ENCODE assay signal across 22 cellular contexts in genomic region chr4:110624016-110624770, GRCh38. TPM values are rescaled to one million over a fixed set of nuclear protein-coding genes. Genes with fewer than 3 reads are reported as not detected.
DNase-seq lines count a peak whose midpoint lies in the region; ATAC-seq and TF ChIP-seq lines count a peak whose summit lies in the region.
"Had no signal": no experiment of that assay in that cellular context is flagged by ENCODE, and none has a peak within 500 bp of the region (broad histone marks: within the 10 kb centered on the region; RNA-seq: fewer than 3 reads in every experiment).

No MANE protein-coding gene starts in this region.

- no peak overlapping the region for H3K27ac Mint-ChIP-seq in GM23338
- H3K27ac Mint-ChIP-seq in glutamatergic neuron (ENCODE audit: unreplicated experiment), result peak overlapping the region; percentile 23
- H3K27ac Mint-ChIP-seq in nephron progenitor cell, result no peak overlapping the region
- no peak overlapping the region for H3K27ac Mint-ChIP-seq in stimulated activated effector memory CD8-positive, alpha-beta T cell treated with anti-CD3 and anti-CD28 coated beads, Interleukin-12 subunit alpha, Interleukin-12 subunit beta, amount 100 ng/mL, for 72 hours
- H3K27ac Mint-ChIP-seq: activated naive CD8-positive, alpha-beta T cell; H9 had no signal

- TF ChIP-seq CTCF in GM23338 (conservative IDR thresholded peaks at IDR 0.05; ENCODE audit: low read depth in 2 of 2), result no peak
- TF ChIP-seq CTCF in glutamatergic neuron (IDR thresholded peaks at IDR 0.05; ENCODE audit: partially characterized antibody, unreplicated experiment), result no peak
- TF ChIP-seq CTCF in nephron progenitor cell (IDR thresholded peaks at IDR 0.05), result no peak
- TF ChIP-seq CTCF in mucosa of descending colon (IDR thresholded peaks at IDR 0.05), result no peak

- peaks cover 18% of the 10 kb centered on the region; the same call in 1 of the 2 replicates for H4K20me1 ChIP-seq in GM23338 (replicated peaks; ENCODE audit: insufficient read depth)

- no peaks in the 10 kb centered on the region for H3K79me2 ChIP-seq in GM23338 (replicated peaks; ENCODE audit: insufficient read depth)

- DNase-seq in GM23338 (ENCODE audit: low spot score) (peak; percentile 10), SJCRH30 (peak in 1 of 2 experiments; percentile 49), glutamatergic neuron (no peak), nephron progenitor cell (no peak), mucosa of descending colon (no peak), SK-N-DZ (ENCODE audit: low spot score) (no peak), NCI-H1048 (lab: John Stamatoyannopoulos, UW) (no peak)
- no peak for DNase-seq in stimulated activated effector memory CD8-positive, alpha-beta T cell treated with anti-CD3 and anti-CD28 coated beads, Interleukin-12 subunit alpha, Interleukin-12 subunit beta, amount 100 ng/mL, for 72 hours (ENCODE audit: low spot score in 2 of 2)
- DNase-seq: activated CD4-positive, CD25-positive, alpha-beta regulatory T cell treated with anti-CD3 and anti-CD28 coated beads, Interleukin-2, amount 50 U/mL, for 72 hours; EL; H9; left cardiac atrium; midbrain; NCI-H2107; NCI-H524; spleen; stimulated activated CD4-positive, alpha-beta T cell treated with anti-CD3 and anti-CD28 coated beads, Interleukin-4, amount 100 ng/mL, for 1 hour; stimulated activated naive CD4-positive, alpha-beta T cell treated with Interleukin-2 at 50 U/mL for 16 hours had no signal

- no peak overlapping the region for H2AFZ ChIP-seq in GM23338

- peak overlapping the region; percentile 62 for H3K4me2 ChIP-seq in GM23338

- no peak overlapping the region; the same call in 2 of the 3 replicates for H3K4me3 Mint-ChIP-seq in GM23338
- H3K4me3 Mint-ChIP-seq in glutamatergic neuron (ENCODE audit: unreplicated experiment), result peak overlapping the region; percentile 91
- H3K4me3 Mint-ChIP-seq in nephron progenitor cell, result peak overlapping the region; percentile 90
- no peak overlapping the region for H3K4me3 Mint-ChIP-seq in stimulated activated effector memory CD8-positive, alpha-beta T cell treated with anti-CD3 and anti-CD28 coated beads, Interleukin-12 subunit alpha, Interleukin-12 subunit beta, amount 100 ng/mL, for 72 hours

- H3F3A ChIP-seq in GM23338 (replicated peaks; ENCODE audit: low read depth), result peaks cover 44% of the 10 kb centered on the region

- ATAC-seq in GM23338 (no peak), mucosa of descending colon (no peak)
- no peak for ATAC-seq in stimulated activated effector memory CD8-positive, alpha-beta T cell treated with anti-CD3 and anti-CD28 coated beads, Interleukin-12 subunit alpha, Interleukin-12 subunit beta, amount 100 ng/mL, for 72 hours
- ATAC-seq: left cardiac atrium had no signal

- H3K9me2 ChIP-seq in GM23338 (ENCODE audit: insufficient read depth), result no peaks in the 10 kb centered on the region

- intact Hi-C loops in mucosa of descending colon (cut with DNase I, micrococcal nuclease), result no loop called here

- H3K27ac ChIP-seq in GM23338 (ENCODE audit: low read depth), result no peak overlapping the region
- H3K27ac ChIP-seq in SJCRH30, result peak overlapping the region; percentile 99
- H3K27ac ChIP-seq: C4-2B, spleen had no signal

- H3K4me1 Mint-ChIP-seq in GM23338 (peaks cover 63% of the 10 kb centered on the region), glutamatergic neuron (ENCODE audit: low read depth, unreplicated experiment) (peaks cover 13% of the 10 kb centered on the region), nephron progenitor cell (peaks cover 74% of the 10 kb centered on the region)
- H3K4me1 Mint-ChIP-seq in stimulated activated effector memory CD8-positive, alpha-beta T cell treated with anti-CD3 and anti-CD28 coated beads, Interleukin-12 subunit alpha, Interleukin-12 subunit beta, amount 100 ng/mL, for 72 hours, result peaks cover 30% of the 10 kb centered on the region

- no peaks in the 10 kb centered on the region for H3K36me3 ChIP-seq in GM23338 (ENCODE audit: insufficient read depth)
- H3K36me3 ChIP-seq in SJCRH30, result peaks cover 42% of the 10 kb centered on the region
- H3K36me3 ChIP-seq in mucosa of descending colon (ENCODE audit: low read depth), result no peaks in the 10 kb centered on the region
- H3K36me3 ChIP-seq: spleen had no signal

- peaks cover 100% of the 10 kb centered on the region for H3K27me3 Mint-ChIP-seq in GM23338 (ENCODE audit: insufficient read depth, low read depth, poor library complexity)
- H3K27me3 Mint-ChIP-seq in glutamatergic neuron (ENCODE audit: unreplicated experiment), result peaks cover 53% of the 10 kb centered on the region
- H3K27me3 Mint-ChIP-seq in nephron progenitor cell (ENCODE audit: low read depth, poor library complexity), result peaks cover 90% of the 10 kb centered on the region

- no peaks in the 10 kb centered on the region; the same call in none of the 3 replicates for H3K9me3 Mint-ChIP-seq in GM23338
- H3K9me3 Mint-ChIP-seq in glutamatergic neuron (ENCODE audit: unreplicated experiment), result peaks cover 30% of the 10 kb centered on the region
- H3K9me3 Mint-ChIP-seq in nephron progenitor cell, result no peaks in the 10 kb centered on the region
- no peaks in the 10 kb centered on the region for H3K9me3 Mint-ChIP-seq in stimulated activated effector memory CD8-positive, alpha-beta T cell treated with anti-CD3 and anti-CD28 coated beads, Interleukin-12 subunit alpha, Interleukin-12 subunit beta, amount 100 ng/mL, for 72 hours

- H3K36me3 Mint-ChIP-seq in GM23338 (ENCODE audit: low read depth), result no peaks in the 10 kb centered on the region; the same call in 2 of the 3 replicates
- H3K36me3 Mint-ChIP-seq in glutamatergic neuron (ENCODE audit: unreplicated experiment), result peaks cover 4% of the 10 kb centered on the region
- no peaks in the 10 kb centered on the region for H3K36me3 Mint-ChIP-seq in nephron progenitor cell (ENCODE audit: low read depth)
- H3K36me3 Mint-ChIP-seq in stimulated activated effector memory CD8-positive, alpha-beta T cell treated with anti-CD3 and anti-CD28 coated beads, Interleukin-12 subunit alpha, Interleukin-12 subunit beta, amount 100 ng/mL, for 72 hours, result no peaks in the 10 kb centered on the region
- H3K36me3 Mint-ChIP-seq: IgD-negative memory B cell had no signal

- H3K27me3 ChIP-seq in GM23338 (ENCODE audit: insufficient read depth) (peaks cover 98% of the 10 kb centered on the region), SJCRH30 (no peaks in the 10 kb centered on the region)

- H3K9me3 ChIP-seq in SJCRH30 (replicated peaks) (no peaks in the 10 kb centered on the region), mucosa of descending colon (no peaks in the 10 kb centered on the region)
- H3K9me3 ChIP-seq: spleen had no signal

- H3K4me1 ChIP-seq in GM23338 (ENCODE audit: insufficient read depth) (peaks cover 67% of the 10 kb centered on the region), SJCRH30 (peaks cover 11% of the 10 kb centered on the region), mucosa of descending colon (ENCODE audit: low read depth) (peaks cover 24% of the 10 kb centered on the region)

- H3K4me3 ChIP-seq in GM23338 (no peak overlapping the region), SJCRH30 (peak overlapping the region; percentile 95), mucosa of descending colon (no peak overlapping the region)

TF ChIP-seq in GM23338, 12 proteins besides CTCF, POLR2A, EP300 and RAD21:
- TF ChIP-seq NANOG (IDR thresholded peaks at IDR 0.05; ENCODE audit: borderline replicate concordance), result no peak
- peak; percentile 34 for TF ChIP-seq EZH2 (IDR thresholded peaks at IDR 0.05; ENCODE audit: low read depth, unreplicated experiment)
- TF ChIP-seq CREB1 (CRISPR knock-in tag; IDR thresholded peaks at IDR 0.05; ENCODE audit: low read depth), result no peak
- no peak for TF ChIP-seq REST (IDR thresholded peaks at IDR 0.05; ENCODE audit: unreplicated experiment)
- TF ChIP-seq STAT1 (IDR thresholded peaks at IDR 0.05; ENCODE audit: unreplicated experiment), result no peak
- TF ChIP-seq ZNF331 (CRISPR knock-in tag; IDR thresholded peaks at IDR 0.05; ENCODE audit: low read depth), result no peak

RNA-seq across cellular contexts. Expression of gene PITX2, which starts 1.3 kb away (rescaled TPM):
- 0.35 and 0.52 TPM in 2 replicates for total RNA-seq in GM23338 (2014; rRNA removed; shearing (Covaris generic))
- polyA plus RNA-seq in GM23338 (2016; fragmentation: Nextera tagmentation; extraction: Ambion mirVana), result 0.99 and 1.0 TPM in 2 replicates
- total RNA-seq in SJCRH30 (2014; rRNA removed; shearing (Covaris generic)), result 87.2 and 93.3 TPM in 2 replicates
- 1.3 TPM for total RNA-seq in glutamatergic neuron (ENCODE audit: unreplicated experiment)
- 1 to 10 TPM in 1 of 3 donors, under 1 TPM in 2; 0.51 to 2.6 (median 0.81) TPM for total RNA-seq in mucosa of descending colon
- polyA plus RNA-seq in SK-N-DZ (2014; cell fraction: cytosol; rRNA removed), result not detected in 2 replicates
- polyA plus RNA-seq in SK-N-DZ (2014; cell fraction: nucleus; rRNA removed), result not detected in 2 replicates
- total RNA-seq: activated T-helper 1 cell treated with anti-CD3 and anti-CD28 coated beads, Interleukin-12 subunit alpha, Interleukin-12 subunit beta, Interleukin-2, Interleukin-4 antibody, amounts not matched to agents 30 ng/mL and 10 ng/mL and 1 ng/mL, durations not matched to agents 14 hours and 24 hours and 36 hours; spleen had no signal
- polyA plus RNA-seq: IgD-negative memory B cell had no signal

Comparison
In these comparisons a context has a peak if more than half of its experiments do, and no peak if none do; other contexts are left out.
1. H3K4me3 Mint-ChIP-seq: peak in glutamatergic neuron (single experiment) and nephron progenitor cell (single experiment); none in GM23338 (single experiment) and stimulated activated effector memory CD8-positive, alpha-beta T cell treated with anti-CD3 and anti-CD28 coated beads, Interleukin-12 subunit alpha, Interleukin-12 subunit beta, amount 100 ng/mL, for 72 hours (single experiment).
2. RNA of gene PITX2, which starts 1.3 kb away (total RNA-seq): 87.2 to 93.3 TPM in SJCRH30; 1.3 TPM in glutamatergic neuron (single experiment), 0.51 to 2.6 TPM in mucosa of descending colon and 0.35 to 0.52 TPM in GM23338; every median in the first group is over 10 times any median in the second.